23 cellular contexts compared by ENCODE assay signal in genomic region chr22:26038365-26038764, GRCh38.
"Had no signal": no experiment of that assay in that cellular context is flagged by ENCODE, and none has a peak within 500 bp of the region (broad histone marks: within the 10 kb centered on the region; RNA-seq: fewer than 3 reads in every experiment).

No MANE protein-coding gene starts in this region.

- ATAC-seq: activated CD8-positive, alpha-beta T cell treated with anti-CD3 and anti-CD28 coated beads, Interleukin-2, amount 10 ng/mL, durations not matched to agents 7 days and 5 days; activated naive CD8-positive, alpha-beta T cell treated with anti-CD3 and anti-CD28 coated beads, Interleukin-2, amount 50 U/mL, for 24 hours; naive thymus-derived CD8-positive, alpha-beta T cell; right cardiac atrium had no signal

- FAIRE-seq: colon had no signal

- DNase-seq: activated CD4-positive, alpha-beta T cell treated with anti-CD3 and anti-CD28 coated beads, Interleukin-2, amount 10 ng/mL, durations not matched to agents 7 days and 5 days; activated CD8-positive, alpha-beta T cell treated with anti-CD3 and anti-CD28 coated beads, Interleukin-2, amount 10 ng/mL, durations not matched to agents 7 days and 5 days; activated naive CD4-positive, alpha-beta T cell treated with anti-CD3 and anti-CD28 coated beads, Interleukin-2, amount 10 ng/mL, durations not matched to agents 7 days and 5 days; activated naive CD8-positive, alpha-beta T cell treated with anti-CD3 and anti-CD28 coated beads, Interleukin-2, amount 50 U/mL, for 24 hours; activated T-cell treated with anti-CD3 and anti-CD28 coated beads, Interleukin-2, amount 50 U/mL, for 24 hours; anterior cingulate cortex; brain microvascular endothelial cell; central memory CD4-positive, alpha-beta T cell; dorsolateral prefrontal cortex; foreskin melanocyte; glutamatergic neuron; hypothalamus; immature natural killer cell; kidney glomerular epithelial cell; mesenchymal stem cell; naive thymus-derived CD8-positive, alpha-beta T cell; ovary; psoas muscle; right cardiac atrium; stimulated activated CD4-positive, alpha-beta T cell treated with anti-CD3 and anti-CD28 coated beads, Interleukin-15, amount 100 ng/mL, for 24 hours; stimulated activated CD4-positive, alpha-beta T cell treated with anti-CD3 and anti-CD28 coated beads, Interleukin-2, amount 100 ng/mL, for 48 hours; T1000 had no signal
